24 cellular contexts compared by ENCODE assay signal in genomic region chr10:54094321-54094720, GRCh38.
DNase-seq lines count a peak whose midpoint lies in the region; ATAC-seq and TF ChIP-seq lines count a peak whose summit lies in the region.
"Had no signal": no experiment of that assay in that cellular context is flagged by ENCODE, and none has a peak within 500 bp of the region (broad histone marks: within the 10 kb centered on the region; RNA-seq: fewer than 3 reads in every experiment).

No MANE protein-coding gene starts in this region.

- no peak for TF ChIP-seq CTCF in cardiac muscle cell (IDR thresholded peaks at IDR 0.05; ENCODE audit: low read depth, low read length)
- no peak for TF ChIP-seq CTCF in epithelial cell of esophagus (IDR thresholded peaks at IDR 0.05; ENCODE audit: insufficient read depth, low read depth, low read length, missing control alignments)
- TF ChIP-seq CTCF in type B pancreatic cell (conservative IDR thresholded peaks at IDR 0.05): no peak

- peaks cover 5% of the 10 kb centered on the region for H3K9me3 Mint-ChIP-seq in type B pancreatic cell
- peaks cover 2% of the 10 kb centered on the region in 2 donors for H3K9me3 Mint-ChIP-seq in activated T-cell treated with anti-CD3 and anti-CD28 coated beads, Interleukin-2, amount 50 U/mL, for 72 hours

- in situ Hi-C loops in G401 (cut with HindIII; ENCODE audit: low sequenced_read_pairs): no loop called here

- peaks cover 4% of the 10 kb centered on the region for H3K4me1 Mint-ChIP-seq in type B pancreatic cell (ENCODE audit: unreplicated experiment)
- H3K4me1 Mint-ChIP-seq in activated T-cell treated with anti-CD3 and anti-CD28 coated beads, Interleukin-2, amount 50 U/mL, for 72 hours (ENCODE audit: low read depth): no peaks in the 10 kb centered on the region
- H3K4me1 Mint-ChIP-seq: CD14-positive monocyte had no signal

- DNase-seq in cardiac muscle cell (ENCODE audit: low read depth in 1 of 2, low spot score in 1 of 2) (peak in 1 of 2 donors; percentile 57), right cardiac atrium (no peak), epithelial cell of esophagus (ENCODE audit: low read depth) (peak; percentile 8), left kidney (ENCODE audit: low read depth, low spot score) (peak; percentile 13), type B pancreatic cell (ENCODE audit: extremely low spot score, unreplicated experiment) (no peak), G401 (ENCODE audit: low spot score) (no peak)
- DNase-seq in activated T-cell treated with anti-CD3 and anti-CD28 coated beads, Interleukin-2, amount 50 U/mL, for 72 hours: no peak
- DNase-seq: 8988T, ACHN, BE2C, GF-D8, Kasumi-1, MV-4-11, NCI-H1105, NCI-H1436 treated with DMSO at 0.1 percent for 48 hours, NCI-H187 treated with DMSO at 0.1 percent for 48 hours, NCI-H446, NCI-H526, PC-9, SJCRH30 had no signal

- H3K27ac Mint-ChIP-seq in type B pancreatic cell: peak overlapping the region; percentile 4
- no peak overlapping the region for H3K27ac Mint-ChIP-seq in activated T-cell treated with anti-CD3 and anti-CD28 coated beads, Interleukin-2, amount 50 U/mL, for 72 hours
- H3K27ac Mint-ChIP-seq: CD14-positive monocyte had no signal

- H3K4me3 ChIP-seq in cardiac muscle cell: no peak overlapping the region
- H3K4me3 ChIP-seq in right cardiac atrium (ENCODE audit: low read length): no peak overlapping the region
- no peak overlapping the region for H3K4me3 ChIP-seq in epithelial cell of esophagus (ENCODE audit: low read length)
- H3K4me3 ChIP-seq: K562, PC-9, SJCRH30 had no signal

- H3K36me3 ChIP-seq in cardiac muscle cell: no peaks in the 10 kb centered on the region
- H3K36me3 ChIP-seq: BE2C, SJCRH30 had no signal

- no peaks in the 10 kb centered on the region for H3K27me3 Mint-ChIP-seq in type B pancreatic cell
- no peaks in the 10 kb centered on the region for H3K27me3 Mint-ChIP-seq in activated T-cell treated with anti-CD3 and anti-CD28 coated beads, Interleukin-2, amount 50 U/mL, for 72 hours (ENCODE audit: low read depth)

- H3K36me3 Mint-ChIP-seq in type B pancreatic cell: no peaks in the 10 kb centered on the region
- H3K36me3 Mint-ChIP-seq in activated T-cell treated with anti-CD3 and anti-CD28 coated beads, Interleukin-2, amount 50 U/mL, for 72 hours (ENCODE audit: insufficient read depth in 2 of 2): no peaks in the 10 kb centered on the region
- H3K36me3 Mint-ChIP-seq: CD14-positive monocyte had no signal

- H3K4me3 Mint-ChIP-seq in type B pancreatic cell: no peak overlapping the region
- H3K4me3 Mint-ChIP-seq in activated T-cell treated with anti-CD3 and anti-CD28 coated beads, Interleukin-2, amount 50 U/mL, for 72 hours: no peak overlapping the region
- H3K4me3 Mint-ChIP-seq: CD14-positive monocyte had no signal

- H3K27ac ChIP-seq in cardiac muscle cell (peak overlapping the region; percentile 39), right cardiac atrium (ENCODE audit: low read length) (no peak overlapping the region)
- H3K27ac ChIP-seq: PC-9, SJCRH30 had no signal

- H3K4me1 ChIP-seq in cardiac muscle cell (ENCODE audit: low read depth) (peaks cover 12% of the 10 kb centered on the region), right cardiac atrium (ENCODE audit: control insufficient read depth, insufficient read depth, low read length) (no peaks in the 10 kb centered on the region)
- H3K4me1 ChIP-seq: BE2C, SJCRH30 had no signal

- H3K9me3 ChIP-seq in cardiac muscle cell (ENCODE audit: low read depth) (no peaks in the 10 kb centered on the region), right cardiac atrium (ENCODE audit: control insufficient read depth, low read length) (no peaks in the 10 kb centered on the region)
- H3K9me3 ChIP-seq: BE2C, SJCRH30 had no signal

- intact Hi-C loops in right cardiac atrium (cut with DNase I): no loop called here

- H3K27me3 ChIP-seq in cardiac muscle cell: no peaks in the 10 kb centered on the region
- no peaks in the 10 kb centered on the region for H3K27me3 ChIP-seq in right cardiac atrium (ENCODE audit: control insufficient read depth, insufficient read depth)
- H3K27me3 ChIP-seq: BE2C, SJCRH30 had no signal

- WGBS in right cardiac atrium: 26% methylated on average over 5 of the region's 5 CpGs

- ATAC-seq in right cardiac atrium (no peak), GM21737 (IDR thresholded peaks at IDR 0.05; ENCODE audit: unreplicated experiment) (no peak)
- no peak for ATAC-seq in activated T-cell treated with anti-CD3 and anti-CD28 coated beads, Interleukin-2, amount 50 U/mL, for 72 hours (replicated peaks in 1 of 2)
- ATAC-seq: K562, Right ventricle myocardium inferior had no signal

Comparison
In these comparisons a context has a peak if more than half of its experiments do, and no peak if none do; other contexts are left out.
1. DNase-seq: peak in epithelial cell of esophagus (single experiment) and left kidney (single experiment); none in right cardiac atrium (0 of 3), type B pancreatic cell (single experiment), activated T-cell treated with anti-CD3 and anti-CD28 coated beads, Interleukin-2, amount 50 U/mL, for 72 hours (0 of 2) and G401 (single experiment).